Comparison of ENCODE assay signal across 14 cellular contexts in the genomic region with DNA sequence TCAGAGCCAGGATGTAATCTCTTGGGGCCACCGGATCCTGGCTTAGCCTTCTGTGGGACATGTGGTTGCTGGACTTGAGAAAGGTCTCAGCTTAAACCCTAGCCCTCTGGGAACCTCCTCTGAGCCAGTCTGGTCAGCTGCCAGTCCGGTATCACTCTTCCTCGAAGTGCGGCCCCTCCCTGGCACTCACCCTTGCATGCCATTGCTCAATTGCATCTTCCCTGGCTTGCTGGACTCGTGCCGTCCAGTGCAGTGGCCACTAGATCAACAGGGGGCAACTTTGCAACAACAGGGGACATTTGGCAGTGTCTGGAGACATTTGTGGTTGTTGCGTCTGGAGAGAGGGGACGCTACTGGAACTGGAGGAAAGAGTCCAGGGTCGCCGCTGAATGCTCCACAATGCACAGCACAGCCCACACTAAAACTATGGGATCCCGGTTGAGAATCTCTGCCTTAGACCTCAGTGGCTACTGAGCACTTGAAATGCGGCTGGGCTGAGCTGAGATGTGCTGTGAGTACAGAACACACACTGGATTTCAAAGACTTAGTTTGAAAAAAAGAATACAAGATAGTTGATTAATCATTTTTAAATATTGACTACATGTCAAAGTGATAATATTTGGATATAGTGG.
A peak's percentile ranks its signal among the peaks of the same experiment; 100 is the strongest.
DNase-seq lines count a peak whose midpoint lies in the region; ATAC-seq and TF ChIP-seq lines count a peak whose summit lies in the region.
"Had no signal": no experiment of that assay in that cellular context is flagged by ENCODE, and none has a peak within 500 bp of the region (broad histone marks: within the 10 kb centered on the region; RNA-seq: fewer than 3 reads in every experiment).

No MANE protein-coding gene starts in this region.

- 31% methylated on average over 10 of the region's 12 CpGs for WGBS in right lobe of liver (ENCODE audit: insufficient coverage, low coverage, low lambda C conversion rate, missing lambda C conversion rate)

- intact Hi-C loops in MCF 10A (cut with micrococcal nuclease) (loop anchor here (10.0 kb wide), 2 partner anchors 94 to 226 kb away; no protein-coding TSS in a partner anchor), right lobe of liver (cut with DNase I) (no loop called here), upper lobe of right lung (cut with DNase I) (no loop called here)

- peak; percentile 57 to 71 (median 68) for ATAC-seq in right lobe of liver
- peak; percentile 71 for ATAC-seq in upper lobe of right lung
- ATAC-seq: activated T-cell treated with anti-CD3 and anti-CD28 coated beads, Interleukin-2, amount 50 U/mL, for 4 hours had no signal

- BruUV-seq in MCF 10A (replicated peaks; lab: Mats Ljungman, UMichigan), result no TSS peak

- H3K27me3 ChIP-seq in MG63 (no peaks in the 10 kb centered on the region), right lobe of liver (no peaks in the 10 kb centered on the region), upper lobe of right lung (peaks cover 7% of the 10 kb centered on the region)

- H3K36me3 Mint-ChIP-seq in MCF 10A (ENCODE audit: insufficient read depth, unreplicated experiment), result no peaks in the 10 kb centered on the region
- H3K36me3 Mint-ChIP-seq: CD8-positive, alpha-beta memory T cell had no signal

- H3K9me3 ChIP-seq in MG63 (no peaks in the 10 kb centered on the region), right lobe of liver (no peaks in the 10 kb centered on the region), upper lobe of right lung (no peaks in the 10 kb centered on the region)
- H3K9me3 ChIP-seq: stomach had no signal

- peak overlapping the region; percentile 66 for H3K27ac Mint-ChIP-seq in MCF 10A (ENCODE audit: low read depth, unreplicated experiment)
- H3K27ac Mint-ChIP-seq: CD8-positive, alpha-beta memory T cell had no signal

- no peak overlapping the region for H3K4me3 Mint-ChIP-seq in MCF 10A (ENCODE audit: unreplicated experiment)
- H3K4me3 Mint-ChIP-seq: activated T-cell treated with anti-CD3 and anti-CD28 coated beads, Interleukin-2, amount 50 U/mL, for 4 hours; CD8-positive, alpha-beta memory T cell had no signal

- no peak overlapping the region for H3K27ac ChIP-seq in right lobe of liver
- H3K27ac ChIP-seq in upper lobe of right lung, result no peak overlapping the region
- H3K27ac ChIP-seq: stomach had no signal

- TF ChIP-seq POLR2A in right lobe of liver (IDR thresholded peaks at IDR 0.05), result no peak

- H3K4me1 Mint-ChIP-seq in MCF 10A (ENCODE audit: insufficient read depth, unreplicated experiment), result peaks cover 27% of the 10 kb centered on the region
- H3K4me1 Mint-ChIP-seq: CD8-positive, alpha-beta memory T cell had no signal

- H3K36me3 ChIP-seq in MG63 (no peaks in the 10 kb centered on the region), right lobe of liver (no peaks in the 10 kb centered on the region), upper lobe of right lung (no peaks in the 10 kb centered on the region)
- H3K36me3 ChIP-seq: stomach had no signal

- CTCF ChIA-PET in MCF 10A (lab: Yijun Ruan, JAX), result interaction anchor here (0.7 to 1.6 kb wide), 2 partner anchors 193 to 210 kb away, joined by 3 to 5 read pairs; no protein-coding TSS in a partner anchor

- H3K4me3 ChIP-seq in MG63 (no peak overlapping the region), right lobe of liver (no peak overlapping the region), upper lobe of right lung (no peak overlapping the region)
- H3K4me3 ChIP-seq: stomach had no signal

- H3K27me3 Mint-ChIP-seq in MCF 10A (ENCODE audit: insufficient read depth, unreplicated experiment), result no peaks in the 10 kb centered on the region

- POLR2A ChIA-PET in MCF 10A (lab: Yijun Ruan, JAX), result interaction anchor here (0.7 to 1.1 kb wide), 2 partner anchors 83 to 148 kb away, joined by 4 read pairs; no protein-coding TSS in a partner anchor

- peaks cover 0 to 19% (median 5%) of the 10 kb centered on the region in 4 donors for H3K4me1 ChIP-seq in right lobe of liver
- no peaks in the 10 kb centered on the region for H3K4me1 ChIP-seq in upper lobe of right lung
- H3K4me1 ChIP-seq: stomach had no signal

- DNase-seq in MG63 (peak; percentile 92), MCF 10A (ENCODE audit: unreplicated experiment) (peak; percentile 93), right lobe of liver (no peak), upper lobe of right lung (peak; percentile 71), SKM-1 treated with dmso at 0.1 percent for 144 hours (lab: John Stamatoyannopoulos, UW; ENCODE audit: unreplicated experiment) (no peak), epidermal melanocyte (ENCODE audit: insufficient read length, low spot score) (no peak), NCI-H1417 (lab: John Stamatoyannopoulos, UW) (no peak)
- DNase-seq: activated CD4-positive, CD25-positive, alpha-beta regulatory T cell treated with anti-CD3 and anti-CD28 coated beads, Interleukin-2, amount 50 U/mL, for 72 hours; activated T-cell treated with anti-CD3 and anti-CD28 coated beads, Interleukin-2, amount 50 U/mL, for 4 hours; aorta; CD8-positive, alpha-beta memory T cell; GDM1; NCI-H2171; stomach had no signal

- TF ChIP-seq CTCF in MCF 10A (IDR thresholded peaks at IDR 0.05; ENCODE audit: unreplicated experiment), result no peak
- no peak for TF ChIP-seq CTCF in right lobe of liver (IDR thresholded peaks at IDR 0.05)
- no peak for TF ChIP-seq CTCF in upper lobe of right lung (IDR thresholded peaks at IDR 0.05)

- no peaks in the 10 kb centered on the region for H3K9me3 Mint-ChIP-seq in MCF 10A (ENCODE audit: unreplicated experiment)
- H3K9me3 Mint-ChIP-seq: activated T-cell treated with anti-CD3 and anti-CD28 coated beads, Interleukin-2, amount 50 U/mL, for 4 hours; CD8-positive, alpha-beta memory T cell had no signal

Comparison
In these comparisons a context has a peak if more than half of its experiments do, and no peak if none do; other contexts are left out.
1. DNase-seq: peak in MG63 (single experiment), MCF 10A (single experiment) and upper lobe of right lung (single experiment); none in right lobe of liver (0 of 3), SKM-1 treated with dmso at 0.1 percent for 144 hours (single experiment), epidermal melanocyte (single experiment) and NCI-H1417 (0 of 3).